In the genomic region with DNA sequence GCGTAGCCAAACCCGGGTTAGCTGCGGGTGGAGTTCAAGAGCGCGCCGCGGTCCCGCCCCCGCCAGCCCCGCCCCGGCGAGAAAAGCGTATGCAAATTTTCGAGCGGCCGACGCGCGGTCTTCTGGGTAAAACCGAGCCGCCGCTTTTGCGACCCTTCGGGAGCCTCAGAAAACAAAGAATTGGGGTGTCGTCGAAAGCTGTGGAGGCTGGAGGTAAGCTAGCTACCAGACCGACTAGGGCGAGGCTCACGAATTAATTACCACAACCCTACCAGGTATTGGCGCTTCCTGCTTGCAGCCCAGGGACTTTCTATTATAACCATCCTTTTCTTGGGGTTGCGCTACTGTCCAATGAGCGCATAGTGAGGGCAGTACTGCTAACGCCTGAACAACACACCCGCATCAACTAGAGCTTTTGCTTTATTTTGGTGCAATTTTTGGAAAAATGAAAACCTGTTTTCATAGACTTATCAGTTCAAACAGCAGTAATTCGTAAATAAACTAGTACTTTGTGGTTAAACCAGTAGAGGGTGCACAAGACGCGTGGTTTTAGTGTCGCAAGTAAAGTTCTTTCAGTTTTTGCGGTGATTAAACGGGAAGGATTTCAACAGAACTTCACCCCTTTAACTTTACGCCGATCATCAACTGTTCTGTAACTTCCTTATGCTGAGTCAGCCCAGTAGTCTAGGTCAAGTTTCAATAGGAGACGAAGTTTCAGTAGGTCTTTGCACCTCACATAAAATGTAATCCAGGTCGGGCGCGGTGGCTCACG, we compare ENCODE assay signal across 8 cellular contexts. TPM values are rescaled to one million over a fixed set of nuclear protein-coding genes. Genes with fewer than 3 reads are reported as not detected.
DNase-seq lines count a peak whose midpoint lies in the region; ATAC-seq and TF ChIP-seq lines count a peak whose summit lies in the region.

A gene (plus strand): TSS at position 318 of the 772 bp plus-strand sequence.

- H3K4me1 Mint-ChIP-seq in osteocyte (ENCODE audit: unreplicated experiment) = peaks cover 40% of the 10 kb centered on the region

- peak; percentile 99 for DNase-seq in HFF-Myc (ENCODE audit: extremely low read depth, low read depth)
- DNase-seq in MV-4-11 (lab: John Stamatoyannopoulos, UW) = peak; percentile 100
- peak; percentile 99 for DNase-seq in SK-N-MC (ENCODE audit: low read depth, low spot score)
- peak; percentile 78 to 84 for DNase-seq in activated naive CD4-positive, alpha-beta T cell treated with anti-CD3 and anti-CD28 coated beads, Interleukin-2, amount 50 U/mL, for 72 hours (ENCODE audit: low spot score in 2 of 2)
- DNase-seq in head of caudate nucleus = peak; percentile 79 to 94 (median 87)
- DNase-seq in osteocyte (ENCODE audit: extremely low spot score, unreplicated experiment) = peak; percentile 90
- DNase-seq in thyroid gland = peak; percentile 78 to 82

- TF ChIP-seq CTCF in HFF-Myc (IDR thresholded peaks at IDR 0.05; ENCODE audit: low read depth, low read length, missing control alignments) (peak; percentile 26), osteocyte (IDR thresholded peaks at IDR 0.05) (peak; percentile 72), thyroid gland (IDR thresholded peaks at IDR 0.05) (peak in 5 of 6 experiments; percentile 28 to 95 (median 76))

- H3K4me1 ChIP-seq in thyroid gland = peaks cover 25 to 26% of the 10 kb centered on the region in 2 donors

- H3K27ac ChIP-seq in SK-N-MC (peak within 1 kb of the TSS; percentile 99), thyroid gland (peak within 1 kb of the TSS; percentile 96 to 99 (median 98))

- H3K27ac Mint-ChIP-seq in activated naive CD4-positive, alpha-beta T cell treated with anti-CD3 and anti-CD28 coated beads, Interleukin-2, amount 50 U/mL, for 72 hours = peak within 1 kb of the TSS; percentile 95 to 99
- H3K27ac Mint-ChIP-seq in osteocyte (ENCODE audit: unreplicated experiment) = peak within 1 kb of the TSS; percentile 98

- peak within 1 kb of the TSS; percentile 91 for H3K9ac ChIP-seq in SK-N-MC (ENCODE audit: insufficient read length)

- H3K4me3 ChIP-seq in GM08714 (ENCODE audit: low read length) (peak within 1 kb of the TSS; percentile 71), HFF-Myc (replicated peaks; ENCODE audit: low read depth, low read length) (peak within 1 kb of the TSS; percentile 67), SK-N-MC (peak within 1 kb of the TSS; percentile 82), thyroid gland (replicated peaks in 1 of 3) (peak within 1 kb of the TSS; percentile 15 to 70 (median 39))

- no peaks in the 10 kb centered on the region for H3K9me3 ChIP-seq in SK-N-MC (ENCODE audit: low read depth, low read length)
- no peaks in the 10 kb centered on the region for H3K9me3 ChIP-seq in thyroid gland

- H3K36me3 Mint-ChIP-seq in activated naive CD4-positive, alpha-beta T cell treated with anti-CD3 and anti-CD28 coated beads, Interleukin-2, amount 50 U/mL, for 72 hours = peaks cover 21 to 35% of the 10 kb centered on the region in 2 donors
- peaks cover 6% of the 10 kb centered on the region for H3K36me3 Mint-ChIP-seq in osteocyte (ENCODE audit: unreplicated experiment)

- peak; percentile 79 to 82 for ATAC-seq in activated naive CD4-positive, alpha-beta T cell treated with anti-CD3 and anti-CD28 coated beads, Interleukin-2, amount 50 U/mL, for 72 hours

- H3K27me3 Mint-ChIP-seq in osteocyte (ENCODE audit: unreplicated experiment) = no peaks in the 10 kb centered on the region

- TF ChIP-seq POLR2A in thyroid gland (IDR thresholded peaks at IDR 0.05) = peak; percentile 87 to 99

- intact Hi-C loops in head of caudate nucleus (cut with DNase I) = loop anchor here (2.0 to 10.0 kb wide), 2 partner anchors 118 to 204 kb away; a partner anchor contains a TSS
- intact Hi-C loops in thyroid gland (cut with DNase I) = loop anchor here (5.0 kb wide), 1 partner anchor 207 kb away; a partner anchor contains a TSS

- H3K27me3 ChIP-seq in thyroid gland = no peaks in the 10 kb centered on the region

- 2 to 4% methylated on average over 44 to 47 of the region's 47 CpGs for WGBS in thyroid gland, 2 donors

- peak within 1 kb of the TSS; percentile 90 for H3K4me3 Mint-ChIP-seq in osteocyte (ENCODE audit: unreplicated experiment)

- peaks cover 4% of the 10 kb centered on the region; the same call in 1 of the 2 replicates for H3K36me3 ChIP-seq in SK-N-MC (ENCODE audit: insufficient read depth, low read length)
- no peaks in the 10 kb centered on the region for H3K36me3 ChIP-seq in thyroid gland

- H3K9me3 Mint-ChIP-seq in activated naive CD4-positive, alpha-beta T cell treated with anti-CD3 and anti-CD28 coated beads, Interleukin-2, amount 50 U/mL, for 72 hours = no peaks in the 10 kb centered on the region
- no peaks in the 10 kb centered on the region for H3K9me3 Mint-ChIP-seq in osteocyte (ENCODE audit: unreplicated experiment)

RNA-seq across cellular contexts. Expression of the gene that starts here (rescaled TPM):
- not detected for total RNA-seq in activated naive CD4-positive, alpha-beta T cell treated with anti-CD3 and anti-CD28 coated beads, Interleukin-2, amount 50 U/mL, for 72 hours
- total RNA-seq in osteocyte (not detected in 2 replicates), thyroid gland (not detected)

Comparison
In these comparisons a context has a peak if more than half of its experiments do, and no peak if none do; other contexts are left out.
1. Peak in every context shown above with its lines: DNase-seq, ATAC-seq, H3K4me3 ChIP-seq and H3K27ac ChIP-seq.
2. Peak in DNase-seq and ATAC-seq in activated naive CD4-positive, alpha-beta T cell treated with anti-CD3 and anti-CD28 coated beads, Interleukin-2, amount 50 U/mL, for 72 hours; RNA of the gene not detected or under 1 TPM.
3. Peak in DNase-seq in osteocyte; RNA of the gene not detected or under 1 TPM.
4. Peak in DNase-seq, H3K4me3 ChIP-seq and H3K27ac ChIP-seq in thyroid gland; RNA of the gene not detected or under 1 TPM.
5. CTCF ChIP-seq: peak in every context shown above with its lines; median percentile 76 in thyroid gland; 72 in osteocyte; 26 in HFF-Myc.